10 cellular contexts compared by ENCODE assay signal in genomic region chr4:17276821-17277220, GRCh38.
DNase-seq lines count a peak whose midpoint lies in the region; ATAC-seq, FAIRE-seq and TF ChIP-seq lines count a peak whose summit lies in the region.
"Had no signal": no experiment of that assay in that cellular context is flagged by ENCODE, and none has a peak within 500 bp of the region (broad histone marks: within the 10 kb centered on the region; RNA-seq: fewer than 3 reads in every experiment).

No MANE protein-coding gene starts in this region.

- no peaks in the 10 kb centered on the region for H3K9me2 ChIP-seq in Karpas-422 (replicated peaks; ENCODE audit: insufficient read depth, low read length)

- H3K27me3 ChIP-seq in Karpas-422 (ENCODE audit: low read length) (no peaks in the 10 kb centered on the region), colonic mucosa (no peaks in the 10 kb centered on the region), tibial artery (no peaks in the 10 kb centered on the region)

- H3K9ac ChIP-seq in Karpas-422 (ENCODE audit: low read length): no peak overlapping the region
- no peak overlapping the region for H3K9ac ChIP-seq in colonic mucosa (ENCODE audit: low read depth in 2 of 2, low read length in 2 of 2)
- no peak overlapping the region for H3K9ac ChIP-seq in kidney (ENCODE audit: low read length in 2 of 2)

- H3K4me1 ChIP-seq in Karpas-422 (ENCODE audit: low read length) (no peaks in the 10 kb centered on the region), colonic mucosa (no peaks in the 10 kb centered on the region), kidney (ENCODE audit: control insufficient read depth in 1 of 2, insufficient read depth in 1 of 2, low read depth in 1 of 2, low read length in 2 of 2) (no peaks in the 10 kb centered on the region), tibial artery (peaks cover 0 to 11% (median 0%) of the 10 kb centered on the region in 4 donors)

- H3K9me3 ChIP-seq in Karpas-422 (ENCODE audit: low read length): no peaks in the 10 kb centered on the region
- no peaks in the 10 kb centered on the region for H3K9me3 ChIP-seq in colonic mucosa
- no peaks in the 10 kb centered on the region for H3K9me3 ChIP-seq in kidney (ENCODE audit: control insufficient read depth in 1 of 2, low read length in 2 of 2)
- H3K9me3 ChIP-seq in tibial artery: no peaks in the 10 kb centered on the region

- CTCF ChIA-PET in HEK293T (lab: Yijun Ruan, JAX): interaction anchor here (0.7 to 1.2 kb wide), 2 partner anchors 12 to 880 kb away, joined by 4 to 10 read pairs; no protein-coding TSS in a partner anchor

- TF ChIP-seq CTCF in colonic mucosa (IDR thresholded peaks at IDR 0.05): no peak
- TF ChIP-seq CTCF in kidney (IDR thresholded peaks at IDR 0.05; ENCODE audit: borderline replicate concordance, extremely low read depth, insufficient read depth): no peak
- no peak for TF ChIP-seq CTCF in tibial artery (IDR thresholded peaks at IDR 0.05)

- no peak for ATAC-seq in HG03432 (IDR thresholded peaks at IDR 0.05; ENCODE audit: unreplicated experiment)
- ATAC-seq: activated CD8-positive, alpha-beta T cell treated with anti-CD3 and anti-CD28 coated beads, Interleukin-2, amount 10 ng/mL, durations not matched to agents 7 days and 5 days; GM12878 had no signal

- H2AFZ ChIP-seq in Karpas-422 (ENCODE audit: low read length): no peak overlapping the region

- no peaks in the 10 kb centered on the region for H4K20me1 ChIP-seq in Karpas-422 (ENCODE audit: insufficient read depth, low read depth, low read length)

- FAIRE-seq in kidney (lab: Jason Lieb, UNC): no peak
- FAIRE-seq: GM12878 had no signal

- no peak overlapping the region for H3K4me2 ChIP-seq in Karpas-422 (ENCODE audit: low read depth, low read length, poor library complexity, severe bottlenecking)

- DNase-seq in Karpas-422: peak; percentile 27
- DNase-seq in colonic mucosa: peak; percentile 16
- peak; percentile 74 for DNase-seq in kidney
- peak; percentile 36 to 66 for DNase-seq in tibial artery
- DNase-seq in dedifferentiated amniotic fluid mesenchymal stem cell (ENCODE audit: extremely low spot score): no peak
- no peak for DNase-seq in HEK293T (ENCODE audit: extremely low spot score)
- DNase-seq: activated CD8-positive, alpha-beta T cell treated with anti-CD3 and anti-CD28 coated beads, Interleukin-2, amount 10 ng/mL, durations not matched to agents 7 days and 5 days; NCI-H2081 had no signal

- H3K79me2 ChIP-seq in Karpas-422 (ENCODE audit: low read length): no peaks in the 10 kb centered on the region

- H3K27ac ChIP-seq in Karpas-422 (ENCODE audit: low read length) (no peak overlapping the region), colonic mucosa (no peak overlapping the region), kidney (ENCODE audit: low read depth in 2 of 2, low read length in 2 of 2) (no peak overlapping the region), tibial artery (peak overlapping the region in 1 of 2 donors; percentile 44)

- H3K4me3 ChIP-seq in Karpas-422 (ENCODE audit: low read length) (no peak overlapping the region), colonic mucosa (no peak overlapping the region), kidney (ENCODE audit: low read length in 2 of 2) (no peak overlapping the region), tibial artery (no peak overlapping the region)
- H3K4me3 ChIP-seq: GM12878 had no signal

- intact Hi-C loops in colonic mucosa (cut with DNase I) (no loop called here), kidney (cut with DNase I) (no loop called here), tibial artery (cut with DNase I; ENCODE audit: low total_unique reads) (no loop called here)

- H3K36me3 ChIP-seq in Karpas-422 (ENCODE audit: insufficient read depth, low read length) (no peaks in the 10 kb centered on the region), colonic mucosa (no peaks in the 10 kb centered on the region), kidney (ENCODE audit: control insufficient read depth in 1 of 2, insufficient read depth in 2 of 2, low read length in 2 of 2) (no peaks in the 10 kb centered on the region), tibial artery (no peaks in the 10 kb centered on the region)

- POLR2A ChIA-PET in HEK293T (lab: Yijun Ruan, JAX): no interaction called here

TF ChIP-seq in HEK293T, 16 proteins besides CTCF, POLR2A, EP300 and RAD21:
- no peak for TF ChIP-seq FOXM1 (IDR thresholded peaks at IDR 0.05; ENCODE audit: borderline replicate concordance)

Comparison
In these comparisons a context has a peak if more than half of its experiments do, and no peak if none do; other contexts are left out.
1. DNase-seq: peak in Karpas-422 (single experiment), colonic mucosa (single experiment), kidney (single experiment) and tibial artery (2 of 2); none in dedifferentiated amniotic fluid mesenchymal stem cell (single experiment) and HEK293T (single experiment).